ENCODE assay signal across 10 cellular contexts in the genomic region with DNA sequence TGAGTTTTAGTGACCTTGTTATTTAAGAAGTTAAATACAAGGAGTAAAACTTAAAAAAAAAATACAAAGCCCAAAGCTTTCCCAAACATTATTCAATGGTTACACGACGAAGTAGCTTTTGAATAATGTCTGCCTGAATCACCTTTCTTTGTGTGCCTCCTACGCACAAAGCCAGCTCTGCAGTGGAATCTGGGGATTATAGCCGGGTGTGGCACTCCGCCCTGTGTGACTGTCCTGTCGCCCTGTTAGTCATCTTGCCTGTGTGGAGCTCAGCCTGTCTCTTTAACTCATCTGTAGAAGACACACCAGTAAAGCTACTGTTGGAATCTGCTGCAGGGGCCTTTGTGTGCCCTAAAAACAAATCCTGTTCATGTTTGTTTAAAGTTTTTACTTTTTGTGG.
A peak's percentile ranks its signal among the peaks of the same experiment; 100 is the strongest.
DNase-seq lines count a peak whose midpoint lies in the region; ATAC-seq and TF ChIP-seq lines count a peak whose summit lies in the region.
"Had no signal": no experiment of that assay in that cellular context is flagged by ENCODE, and none has a peak within 500 bp of the region (broad histone marks: within the 10 kb centered on the region; RNA-seq: fewer than 3 reads in every experiment).

No MANE protein-coding gene starts in this region.

- H3K27me3 ChIP-seq in left lung, result no peaks in the 10 kb centered on the region

- peak overlapping the region; percentile 38 to 95 (median 79) for H3K27ac Mint-ChIP-seq in CD14-positive monocyte
- no peak overlapping the region for H3K27ac Mint-ChIP-seq in WTC11
- no peak overlapping the region for H3K27ac Mint-ChIP-seq in glutamatergic neuron (ENCODE audit: unreplicated experiment)

- peaks cover 0 to 2% (median 0%) of the 10 kb centered on the region in 7 donors for H3K9me3 Mint-ChIP-seq in CD14-positive monocyte
- no peaks in the 10 kb centered on the region for H3K9me3 Mint-ChIP-seq in WTC11
- no peaks in the 10 kb centered on the region for H3K9me3 Mint-ChIP-seq in glutamatergic neuron (ENCODE audit: unreplicated experiment)

- peaks cover 0 to 45% of the 10 kb centered on the region in 2 donors for H3K36me3 ChIP-seq in left lung

- TF ChIP-seq CTCF in CD14-positive monocyte (IDR thresholded peaks at IDR 0.05) (no peak), WTC11 (IDR thresholded peaks at IDR 0.05) (no peak), left lung (IDR thresholded peaks at IDR 0.05) (no peak), glutamatergic neuron (IDR thresholded peaks at IDR 0.05; ENCODE audit: partially characterized antibody, unreplicated experiment) (no peak)

- H3K4me1 Mint-ChIP-seq in CD14-positive monocyte, result peaks cover 59% of the 10 kb centered on the region
- H3K4me1 Mint-ChIP-seq in WTC11, result peaks cover 38% of the 10 kb centered on the region
- peaks cover 15% of the 10 kb centered on the region for H3K4me1 Mint-ChIP-seq in glutamatergic neuron (ENCODE audit: low read depth, unreplicated experiment)

- ATAC-seq in WTC11 (peak; percentile 9; the same call in 1 of the 2 replicates), left lung (peak; percentile 51)

- H3K4me3 ChIP-seq in left lung, result no peak overlapping the region
- H3K4me3 ChIP-seq: lung had no signal

- CTCF ChIA-PET in WTC11 (lab: Charles Lee), result interaction anchor here (0.6 to 2.9 kb wide), 5 partner anchors 10 to 247 kb away, joined by 3 to 10 read pairs (median 4); no protein-coding TSS in a partner anchor

- H3K4me3 Mint-ChIP-seq in CD14-positive monocyte (peak overlapping the region; percentile 56 to 62), WTC11 (no peak overlapping the region), glutamatergic neuron (ENCODE audit: unreplicated experiment) (no peak overlapping the region)

- POLR2A ChIA-PET in WTC11 (lab: Charles Lee), result interaction anchor here (0.8 to 1.3 kb wide), 3 partner anchors 36 to 244 kb away, joined by 3 read pairs; partner anchors contain the start of gene KCMF1

- peak; percentile 77 for DNase-seq in CD14-positive monocyte (ENCODE audit: low spot score)
- peak; percentile 66 for DNase-seq in HT1080 (ENCODE audit: low read depth)
- DNase-seq in WTC11 (ENCODE audit: low spot score), result no peak
- peak in 1 of 2 donors; percentile 40 for DNase-seq in left lung
- no peak for DNase-seq in pons (ENCODE audit: low spot score)
- no peak for DNase-seq in SHP77 (lab: John Stamatoyannopoulos, UW)
- no peak for DNase-seq in hepatic stellate cell (ENCODE audit: low spot score)
- no peak for DNase-seq in glutamatergic neuron
- DNase-seq: activated T-cell treated with anti-CD3 and anti-CD28 coated beads, Interleukin-2, amount 50 U/mL, for 1 hour had no signal

- no peak overlapping the region for H3K27ac ChIP-seq in left lung

- no peaks in the 10 kb centered on the region for H3K9me3 ChIP-seq in left lung

- peaks cover 0 to 8% of the 10 kb centered on the region in 2 donors for H3K4me1 ChIP-seq in left lung

- peaks cover 40 to 44% of the 10 kb centered on the region in 2 donors for H3K36me3 Mint-ChIP-seq in CD14-positive monocyte
- H3K36me3 Mint-ChIP-seq in WTC11, result peaks cover 27% of the 10 kb centered on the region
- no peaks in the 10 kb centered on the region for H3K36me3 Mint-ChIP-seq in glutamatergic neuron (ENCODE audit: unreplicated experiment)

- intact Hi-C loops in CD14-positive monocyte (cut with micrococcal nuclease), result no loop called here
- intact Hi-C loops in left lung (cut with DNase I), result no loop called here

- H3K27me3 Mint-ChIP-seq in CD14-positive monocyte (ENCODE audit: low read depth in 3 of 3), result no peaks in the 10 kb centered on the region
- H3K27me3 Mint-ChIP-seq in WTC11 (ENCODE audit: low read depth), result no peaks in the 10 kb centered on the region
- no peaks in the 10 kb centered on the region for H3K27me3 Mint-ChIP-seq in glutamatergic neuron (ENCODE audit: unreplicated experiment)

TF ChIP-seq in WTC11, 78 proteins besides CTCF, POLR2A, EP300 and RAD21:
- TF ChIP-seq AFF4 (CRISPR knock-in tag; IDR thresholded peaks at IDR 0.05; ENCODE audit: borderline replicate concordance), result no peak

Comparison
In these comparisons a context has a peak if more than half of its experiments do, and no peak if none do; other contexts are left out.
1. DNase-seq: peak in CD14-positive monocyte (single experiment) and HT1080 (single experiment); none in WTC11 (single experiment), pons (single experiment), SHP77 (0 of 2), hepatic stellate cell (single experiment) and glutamatergic neuron (single experiment).
2. H3K27ac Mint-ChIP-seq: peak in CD14-positive monocyte (7 of 7); none in WTC11 (single experiment) and glutamatergic neuron (single experiment).
3. H3K4me3 Mint-ChIP-seq: peak in CD14-positive monocyte (2 of 2); none in WTC11 (single experiment) and glutamatergic neuron (single experiment).